In the genomic region with DNA sequence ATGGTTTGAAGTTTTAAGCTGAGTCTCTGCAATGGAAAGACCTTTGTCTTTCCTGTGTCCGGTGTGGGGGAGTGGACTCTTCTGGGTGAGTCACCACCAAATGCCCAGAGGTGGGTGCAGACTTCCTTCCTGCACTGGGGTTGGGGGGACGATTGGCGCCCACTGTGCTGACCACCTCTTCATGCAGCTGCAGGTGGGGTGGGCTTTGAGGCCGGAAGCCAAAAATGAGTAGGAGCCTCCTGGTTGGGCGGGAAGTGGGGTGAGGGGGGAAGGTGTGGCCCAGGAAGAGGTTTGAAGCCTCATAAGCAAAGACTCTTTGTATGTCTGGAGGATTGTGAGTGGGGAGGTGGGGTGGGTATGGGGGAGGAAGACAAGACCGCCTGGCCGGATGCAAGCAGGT, we compare ENCODE assay signal across 11 cellular contexts. TPM values are rescaled to one million over a fixed set of nuclear protein-coding genes. Genes with fewer than 3 reads are reported as not detected.
DNase-seq lines count a peak whose midpoint lies in the region; ATAC-seq and TF ChIP-seq lines count a peak whose summit lies in the region.
"Had no signal": no experiment of that assay in that cellular context is flagged by ENCODE, and none has a peak within 500 bp of the region (broad histone marks: within the 10 kb centered on the region; RNA-seq: fewer than 3 reads in every experiment).

No MANE protein-coding gene starts in this region.

- no peak overlapping the region for H3K9ac ChIP-seq in mammary epithelial cell (ENCODE audit: insufficient read depth, low read length)

- H3K27ac ChIP-seq in prostate gland (no peak overlapping the region), mammary epithelial cell (ENCODE audit: insufficient read depth, low read depth, low read length) (no peak overlapping the region)

- peaks cover 53% of the 10 kb centered on the region for H3K4me1 Mint-ChIP-seq in T-helper 2 cell treated with Interferon-gamma antibody and Interleukin-4, amounts not matched to agents 5 μg/mL and 100 μg/mL, for 36 hours (ENCODE audit: low read depth)
- peaks cover 58% of the 10 kb centered on the region for H3K4me1 Mint-ChIP-seq in activated naive CD8-positive, alpha-beta T cell treated with anti-CD3 and anti-CD28 coated beads, Interleukin-2, amount 50 U/mL, for 24 hours
- peaks cover 13 to 16% of the 10 kb centered on the region in 2 donors for H3K4me1 Mint-ChIP-seq in stimulated activated naive B cell treated with anti-CD40 and anti-IgM and Interleukin-4, amounts not matched to agents 10 μg/mL and 1 μg/mL and 100 μg/mL, for 72 hours

- intact Hi-C loops in prostate gland (cut with DNase I), result no loop called here
- intact Hi-C loops in mammary epithelial cell (cut with micrococcal nuclease), result no loop called here

- in situ Hi-C loops in mammary epithelial cell (cut with MboI; ENCODE audit: low sequenced_read_pairs in 2 of 2), result no loop called here

- peak; percentile 41 for ATAC-seq in activated naive CD8-positive, alpha-beta T cell treated with anti-CD3 and anti-CD28 coated beads, Interleukin-2, amount 50 U/mL, for 24 hours
- ATAC-seq in stimulated activated naive B cell treated with anti-CD40 and anti-IgM and Interleukin-4, amounts not matched to agents 10 μg/mL and 1 μg/mL and 100 μg/mL, for 72 hours (replicated peaks), result peak; percentile 26 to 31
- ATAC-seq: sciatic nerve had no signal

- no peak overlapping the region for H3K4me2 ChIP-seq in mammary epithelial cell (ENCODE audit: insufficient read depth, low read depth, low read length)

- H3K27me3 ChIP-seq in prostate gland (replicated peaks; ENCODE audit: insufficient read depth), result no peaks in the 10 kb centered on the region
- no peaks in the 10 kb centered on the region for H3K27me3 ChIP-seq in mammary epithelial cell (ENCODE audit: insufficient read depth, low read length)

- peak overlapping the region; percentile 63 for H3K4me3 Mint-ChIP-seq in T-helper 2 cell treated with Interferon-gamma antibody and Interleukin-4, amounts not matched to agents 5 μg/mL and 100 μg/mL, for 36 hours
- no peak overlapping the region for H3K4me3 Mint-ChIP-seq in activated naive CD8-positive, alpha-beta T cell treated with anti-CD3 and anti-CD28 coated beads, Interleukin-2, amount 50 U/mL, for 24 hours
- no peak overlapping the region for H3K4me3 Mint-ChIP-seq in stimulated activated naive B cell treated with anti-CD40 and anti-IgM and Interleukin-4, amounts not matched to agents 10 μg/mL and 1 μg/mL and 100 μg/mL, for 72 hours

- WGBS in prostate gland, result 78% methylated on average over 7 of the region's 7 CpGs
- WGBS in mammary epithelial cell (ENCODE audit: low coverage, missing lambda C conversion rate), result 88% methylated on average over 5 of the region's 7 CpGs

- BruUV-seq in mammary epithelial cell (replicated peaks; lab: Mats Ljungman, UMichigan), result no TSS peak

- H3K36me3 ChIP-seq in prostate gland, result no peaks in the 10 kb centered on the region
- no peaks in the 10 kb centered on the region for H3K36me3 ChIP-seq in mammary epithelial cell (ENCODE audit: insufficient read depth, low read length)

- DNase-seq in activated T-cell treated with anti-CD3 and anti-CD28 coated beads for 1 hour (ENCODE audit: low read depth), result peak; percentile 16
- no peak for DNase-seq in activated T-cell treated with anti-CD3 and anti-CD28 coated beads, Interleukin-2, amount 50 U/mL, for 1 hour
- peak; percentile 45 for DNase-seq in T-helper 2 cell treated with Interferon-gamma antibody and Interleukin-4, amounts not matched to agents 5 μg/mL and 100 μg/mL, for 36 hours (ENCODE audit: low spot score)
- peak; percentile 32 for DNase-seq in activated naive CD8-positive, alpha-beta T cell treated with anti-CD3 and anti-CD28 coated beads, Interleukin-2, amount 50 U/mL, for 24 hours
- no peak for DNase-seq in stimulated activated naive B cell treated with anti-CD40 and anti-IgM and Interleukin-4, amounts not matched to agents 10 μg/mL and 1 μg/mL and 100 μg/mL, for 72 hours
- DNase-seq in prostate gland (ENCODE audit: low spot score), result no peak
- no peak for DNase-seq in NCI-H446 (lab: John Stamatoyannopoulos, UW)
- DNase-seq in mammary epithelial cell, result no peak
- DNase-seq: ACHN, Karpas-422 had no signal

- H3K4me3 ChIP-seq in prostate gland (no peak overlapping the region), mammary epithelial cell (replicated peaks in 1 of 3; ENCODE audit: insufficient read depth in 1 of 3, low read depth in 2 of 3, low read length in 3 of 3) (no peak overlapping the region)

- H3K4me1 ChIP-seq in prostate gland (replicated peaks) (no peaks in the 10 kb centered on the region), mammary epithelial cell (ENCODE audit: insufficient read depth, low read length) (peaks cover 33% of the 10 kb centered on the region)

- H3K9me3 Mint-ChIP-seq in T-helper 2 cell treated with Interferon-gamma antibody and Interleukin-4, amounts not matched to agents 5 μg/mL and 100 μg/mL, for 36 hours, result no peaks in the 10 kb centered on the region
- no peaks in the 10 kb centered on the region for H3K9me3 Mint-ChIP-seq in activated naive CD8-positive, alpha-beta T cell treated with anti-CD3 and anti-CD28 coated beads, Interleukin-2, amount 50 U/mL, for 24 hours
- H3K9me3 Mint-ChIP-seq in stimulated activated naive B cell treated with anti-CD40 and anti-IgM and Interleukin-4, amounts not matched to agents 10 μg/mL and 1 μg/mL and 100 μg/mL, for 72 hours, result no peaks in the 10 kb centered on the region

- H3K79me2 ChIP-seq in mammary epithelial cell (ENCODE audit: insufficient read depth, low read length), result no peaks in the 10 kb centered on the region

- H2AFZ ChIP-seq in mammary epithelial cell (ENCODE audit: low read depth, low read length), result no peak overlapping the region

- no peak for TF ChIP-seq POLR2A in prostate gland (IDR thresholded peaks at IDR 0.05)

- H4K20me1 ChIP-seq in mammary epithelial cell (ENCODE audit: insufficient read depth, low read length), result no peaks in the 10 kb centered on the region

- peak overlapping the region; percentile 75 for H3K27ac Mint-ChIP-seq in T-helper 2 cell treated with Interferon-gamma antibody and Interleukin-4, amounts not matched to agents 5 μg/mL and 100 μg/mL, for 36 hours
- H3K27ac Mint-ChIP-seq in activated naive CD8-positive, alpha-beta T cell treated with anti-CD3 and anti-CD28 coated beads, Interleukin-2, amount 50 U/mL, for 24 hours, result peak overlapping the region; percentile 7
- peak overlapping the region; percentile 49 for H3K27ac Mint-ChIP-seq in stimulated activated naive B cell treated with anti-CD40 and anti-IgM and Interleukin-4, amounts not matched to agents 10 μg/mL and 1 μg/mL and 100 μg/mL, for 72 hours

- CTCF ChIA-PET in mammary epithelial cell (lab: Charles Lee; ENCODE audit: low non-redundant PET), result no interaction called here

- TF ChIP-seq CTCF in prostate gland (IDR thresholded peaks at IDR 0.05), result no peak
- no peak for TF ChIP-seq CTCF in mammary epithelial cell (conservative IDR thresholded peaks at IDR 0.05 in 1 of 2, IDR thresholded peaks at IDR 0.05 in 1 of 2; ENCODE audit: extremely low read depth in 1 of 2, insufficient read depth in 1 of 2, low read depth in 1 of 2, low read length in 2 of 2)

- H3K36me3 Mint-ChIP-seq in T-helper 2 cell treated with Interferon-gamma antibody and Interleukin-4, amounts not matched to agents 5 μg/mL and 100 μg/mL, for 36 hours (ENCODE audit: low read depth), result peaks cover 7% of the 10 kb centered on the region
- H3K36me3 Mint-ChIP-seq in activated naive CD8-positive, alpha-beta T cell treated with anti-CD3 and anti-CD28 coated beads, Interleukin-2, amount 50 U/mL, for 24 hours (ENCODE audit: low read depth), result peaks cover 2% of the 10 kb centered on the region
- peaks cover 3 to 7% of the 10 kb centered on the region in 2 donors for H3K36me3 Mint-ChIP-seq in stimulated activated naive B cell treated with anti-CD40 and anti-IgM and Interleukin-4, amounts not matched to agents 10 μg/mL and 1 μg/mL and 100 μg/mL, for 72 hours

- H3K27me3 Mint-ChIP-seq in T-helper 2 cell treated with Interferon-gamma antibody and Interleukin-4, amounts not matched to agents 5 μg/mL and 100 μg/mL, for 36 hours (ENCODE audit: low read depth), result peaks cover 8% of the 10 kb centered on the region
- H3K27me3 Mint-ChIP-seq in activated naive CD8-positive, alpha-beta T cell treated with anti-CD3 and anti-CD28 coated beads, Interleukin-2, amount 50 U/mL, for 24 hours, result no peaks in the 10 kb centered on the region
- H3K27me3 Mint-ChIP-seq in stimulated activated naive B cell treated with anti-CD40 and anti-IgM and Interleukin-4, amounts not matched to agents 10 μg/mL and 1 μg/mL and 100 μg/mL, for 72 hours, result no peaks in the 10 kb centered on the region

- dilution Hi-C loops in mammary epithelial cell (cut with HindIII; ENCODE audit: low sequenced_read_pairs), result no loop called here

- H3K9me3 ChIP-seq in prostate gland, result no peaks in the 10 kb centered on the region
- no peaks in the 10 kb centered on the region for H3K9me3 ChIP-seq in mammary epithelial cell (replicated peaks; ENCODE audit: insufficient read depth, low read length)

RNA-seq across cellular contexts. Expression of a gene that starts 27.6 kb away (rescaled TPM):
- total RNA-seq in prostate gland, result 1 to 10 TPM; 1.0 to 3.8 TPM
- total RNA-seq in mammary epithelial cell, result 10 to 100 TPM in 1 of 2 donors, 1 to 10 TPM in 1; 3.3 to 16.1 TPM
- polyA plus RNA-seq in mammary epithelial cell, result 0.79 TPM
- not detected for polyA minus RNA-seq in mammary epithelial cell

Comparison
In these comparisons a context has a peak if more than half of its experiments do, and no peak if none do; other contexts are left out.
1. DNase-seq: peak in activated T-cell treated with anti-CD3 and anti-CD28 coated beads for 1 hour (single experiment), T-helper 2 cell treated with Interferon-gamma antibody and Interleukin-4, amounts not matched to agents 5 μg/mL and 100 μg/mL, for 36 hours (single experiment) and activated naive CD8-positive, alpha-beta T cell treated with anti-CD3 and anti-CD28 coated beads, Interleukin-2, amount 50 U/mL, for 24 hours (single experiment); none in activated T-cell treated with anti-CD3 and anti-CD28 coated beads, Interleukin-2, amount 50 U/mL, for 1 hour (single experiment), stimulated activated naive B cell treated with anti-CD40 and anti-IgM and Interleukin-4, amounts not matched to agents 10 μg/mL and 1 μg/mL and 100 μg/mL, for 72 hours (single experiment), prostate gland (single experiment), NCI-H446 (0 of 2) and mammary epithelial cell (single experiment).
2. H3K27ac Mint-ChIP-seq: peak in every context shown above with its lines; median percentile 75 in T-helper 2 cell treated with Interferon-gamma antibody and Interleukin-4, amounts not matched to agents 5 μg/mL and 100 μg/mL, for 36 hours; 49 in stimulated activated naive B cell treated with anti-CD40 and anti-IgM and Interleukin-4, amounts not matched to agents 10 μg/mL and 1 μg/mL and 100 μg/mL, for 72 hours; 7 in activated naive CD8-positive, alpha-beta T cell treated with anti-CD3 and anti-CD28 coated beads, Interleukin-2, amount 50 U/mL, for 24 hours.